ENCODE assay signal across 28 cellular contexts in genomic region chr6:123497025-123497424, GRCh38.
"Had no signal": no experiment of that assay in that cellular context is flagged by ENCODE, and none has a peak within 500 bp of the region (broad histone marks: within the 10 kb centered on the region; RNA-seq: fewer than 3 reads in every experiment).

No MANE protein-coding gene starts in this region.

- H3K27me3 Mint-ChIP-seq: stimulated activated memory B cell treated with anti-CD40 and anti-IgM and Interleukin-4, amounts not matched to agents 10 μg/mL and 1 μg/mL and 100 μg/mL, for 72 hours; stimulated activated naive B cell treated with anti-CD40 and anti-IgM and Interleukin-4, amounts not matched to agents 10 μg/mL and 1 μg/mL and 100 μg/mL, for 72 hours; stimulated activated naive CD8-positive, alpha-beta T cell treated with anti-CD3 and anti-CD28 coated beads, Interleukin-15, amount 100 ng/mL, for 72 hours; stimulated activated naive CD8-positive, alpha-beta T cell treated with anti-CD3 and anti-CD28 coated beads, Interleukin-15, Interleukin-2, amounts not matched to agents 100 ng/mL and 50 ng/mL, for 24 hours; type B pancreatic cell had no signal

- H3K27ac Mint-ChIP-seq: stimulated activated effector memory CD8-positive, alpha-beta T cell treated with anti-CD3 and anti-CD28 coated beads, Interleukin-12 subunit alpha, Interleukin-12 subunit beta, amount 100 ng/mL, for 72 hours; stimulated activated memory B cell treated with anti-CD40 and anti-IgM and Interleukin-4, amounts not matched to agents 10 μg/mL and 1 μg/mL and 100 μg/mL, for 72 hours; stimulated activated naive B cell treated with anti-CD40 and anti-IgM and Interleukin-4, amounts not matched to agents 10 μg/mL and 1 μg/mL and 100 μg/mL, for 72 hours; stimulated activated naive CD8-positive, alpha-beta T cell treated with anti-CD3 and anti-CD28 coated beads, Interleukin-15, amount 100 ng/mL, for 72 hours; stimulated activated naive CD8-positive, alpha-beta T cell treated with anti-CD3 and anti-CD28 coated beads, Interleukin-15, Interleukin-2, amounts not matched to agents 100 ng/mL and 50 ng/mL, for 24 hours; type B pancreatic cell had no signal

- ATAC-seq: stimulated activated effector memory CD8-positive, alpha-beta T cell treated with anti-CD3 and anti-CD28 coated beads, Interleukin-12 subunit alpha, Interleukin-12 subunit beta, amount 100 ng/mL, for 72 hours; stimulated activated memory B cell treated with anti-CD40 and anti-IgM and Interleukin-4, amounts not matched to agents 10 μg/mL and 1 μg/mL and 100 μg/mL, for 72 hours; stimulated activated naive B cell treated with anti-CD40 and anti-IgM and Interleukin-4, amounts not matched to agents 10 μg/mL and 1 μg/mL and 100 μg/mL, for 72 hours; stimulated activated naive CD8-positive, alpha-beta T cell treated with anti-CD3 and anti-CD28 coated beads, Interleukin-15, amount 100 ng/mL, for 72 hours; stimulated activated naive CD8-positive, alpha-beta T cell treated with anti-CD3 and anti-CD28 coated beads, Interleukin-15, Interleukin-2, amounts not matched to agents 100 U/mL and 50 U/mL, for 24 hours; upper lobe of right lung had no signal

- H3K4me1 ChIP-seq: stomach, suprapubic skin, testis, thyroid gland, tibial artery, tibial nerve, transverse colon, upper lobe of left lung, upper lobe of right lung, uterus, vagina had no signal

- H3K36me3 ChIP-seq: stomach, suprapubic skin, thoracic aorta, thyroid gland, tibial artery, tibial nerve, transverse colon, upper lobe of left lung, upper lobe of right lung, uterus, vagina had no signal

- H3K4me1 Mint-ChIP-seq: stimulated activated effector memory CD8-positive, alpha-beta T cell treated with anti-CD3 and anti-CD28 coated beads, Interleukin-12 subunit alpha, Interleukin-12 subunit beta, amount 100 ng/mL, for 72 hours; stimulated activated memory B cell treated with anti-CD40 and anti-IgM and Interleukin-4, amounts not matched to agents 10 μg/mL and 1 μg/mL and 100 μg/mL, for 72 hours; stimulated activated naive B cell treated with anti-CD40 and anti-IgM and Interleukin-4, amounts not matched to agents 10 μg/mL and 1 μg/mL and 100 μg/mL, for 72 hours; stimulated activated naive CD8-positive, alpha-beta T cell treated with anti-CD3 and anti-CD28 coated beads, Interleukin-15, amount 100 ng/mL, for 72 hours had no signal

- DNase-seq: stimulated activated CD4-positive, alpha-beta T cell treated with anti-CD3 and anti-CD28 coated beads, Interleukin-2, amount 100 ng/mL, for 48 hours; stimulated activated CD4-positive, alpha-beta T cell treated with anti-CD3 and anti-CD28 coated beads, Interleukin-4, amount 100 ng/mL, for 1 hour; stimulated activated CD4-positive, alpha-beta T cell treated with anti-CD3 and anti-CD28 coated beads, Interleukin-4, amount 100 ng/mL, for 24 hours; stimulated activated CD4-positive, alpha-beta T cell treated with anti-CD3 and anti-CD28 coated beads, Interleukin-4, amount 100 ng/mL, for 4 hours; stimulated activated CD8-positive, alpha-beta memory T cell treated with anti-CD3 and anti-CD28 coated beads, Interleukin-4, amount 100 ng/mL, for 48 hours; stimulated activated naive B cell treated with anti-CD40 and anti-IgM and Interleukin-4, amounts not matched to agents 10 μg/mL and 1 μg/mL and 100 μg/mL, for 72 hours; stimulated activated naive CD4-positive, alpha-beta T cell; stimulated activated naive CD4-positive, alpha-beta T cell treated with Interleukin-2 at 50 U/mL for 16 hours; stimulated activated naive CD8-positive, alpha-beta T cell treated with anti-CD3 and anti-CD28 coated beads, Interleukin-15, amount 100 ng/mL, for 72 hours; stimulated activated naive CD8-positive, alpha-beta T cell treated with anti-CD3 and anti-CD28 coated beads, Interleukin-15, Interleukin-2, amounts not matched to agents 100 U/mL and 50 U/mL, for 24 hours; stomach; substantia nigra; testis; thyroid gland; tibial artery; transverse colon; trophoblast cell; upper lobe of left lung; upper lobe of right lung; uterus had no signal

- H3K27ac ChIP-seq: stomach, suprapubic skin, testis, thoracic aorta, thyroid gland, tibial artery, tibial nerve, transverse colon, upper lobe of left lung, upper lobe of right lung, uterus, vagina had no signal

- H3K9me3 ChIP-seq: stomach, suprapubic skin, testis, thoracic aorta, thyroid gland, tibial artery, tibial nerve, transverse colon, upper lobe of left lung, upper lobe of right lung, uterus, vagina had no signal

- H3K4me3 ChIP-seq: stomach, suprapubic skin, testis, thoracic aorta, thyroid gland, tibial artery, tibial nerve, transverse colon, upper lobe of left lung, upper lobe of right lung, uterus, vagina had no signal

- H3K27me3 ChIP-seq: stomach, suprapubic skin, testis, thyroid gland, tibial artery, tibial nerve, transverse colon, upper lobe of left lung, upper lobe of right lung, uterus, vagina had no signal

- H3K9me3 Mint-ChIP-seq: stimulated activated memory B cell treated with anti-CD40 and anti-IgM and Interleukin-4, amounts not matched to agents 10 μg/mL and 1 μg/mL and 100 μg/mL, for 72 hours; stimulated activated naive B cell treated with anti-CD40 and anti-IgM and Interleukin-4, amounts not matched to agents 10 μg/mL and 1 μg/mL and 100 μg/mL, for 72 hours; stimulated activated naive CD8-positive, alpha-beta T cell treated with anti-CD3 and anti-CD28 coated beads, Interleukin-15, amount 100 ng/mL, for 72 hours; stimulated activated naive CD8-positive, alpha-beta T cell treated with anti-CD3 and anti-CD28 coated beads, Interleukin-15, Interleukin-2, amounts not matched to agents 100 ng/mL and 50 ng/mL, for 24 hours; type B pancreatic cell had no signal

- H3K4me3 Mint-ChIP-seq: stimulated activated effector memory CD8-positive, alpha-beta T cell treated with anti-CD3 and anti-CD28 coated beads, Interleukin-12 subunit alpha, Interleukin-12 subunit beta, amount 100 ng/mL, for 72 hours; stimulated activated memory B cell treated with anti-CD40 and anti-IgM and Interleukin-4, amounts not matched to agents 10 μg/mL and 1 μg/mL and 100 μg/mL, for 72 hours; stimulated activated naive B cell treated with anti-CD40 and anti-IgM and Interleukin-4, amounts not matched to agents 10 μg/mL and 1 μg/mL and 100 μg/mL, for 72 hours; stimulated activated naive CD8-positive, alpha-beta T cell treated with anti-CD3 and anti-CD28 coated beads, Interleukin-15, amount 100 ng/mL, for 72 hours; stimulated activated naive CD8-positive, alpha-beta T cell treated with anti-CD3 and anti-CD28 coated beads, Interleukin-15, Interleukin-2, amounts not matched to agents 100 ng/mL and 50 ng/mL, for 24 hours; type B pancreatic cell had no signal

- H3K36me3 Mint-ChIP-seq: stimulated activated effector memory CD8-positive, alpha-beta T cell treated with anti-CD3 and anti-CD28 coated beads, Interleukin-12 subunit alpha, Interleukin-12 subunit beta, amount 100 ng/mL, for 72 hours; stimulated activated memory B cell treated with anti-CD40 and anti-IgM and Interleukin-4, amounts not matched to agents 10 μg/mL and 1 μg/mL and 100 μg/mL, for 72 hours; stimulated activated naive B cell treated with anti-CD40 and anti-IgM and Interleukin-4, amounts not matched to agents 10 μg/mL and 1 μg/mL and 100 μg/mL, for 72 hours; type B pancreatic cell had no signal
